ENCODE assay signal across 13 cellular contexts in the genomic region with DNA sequence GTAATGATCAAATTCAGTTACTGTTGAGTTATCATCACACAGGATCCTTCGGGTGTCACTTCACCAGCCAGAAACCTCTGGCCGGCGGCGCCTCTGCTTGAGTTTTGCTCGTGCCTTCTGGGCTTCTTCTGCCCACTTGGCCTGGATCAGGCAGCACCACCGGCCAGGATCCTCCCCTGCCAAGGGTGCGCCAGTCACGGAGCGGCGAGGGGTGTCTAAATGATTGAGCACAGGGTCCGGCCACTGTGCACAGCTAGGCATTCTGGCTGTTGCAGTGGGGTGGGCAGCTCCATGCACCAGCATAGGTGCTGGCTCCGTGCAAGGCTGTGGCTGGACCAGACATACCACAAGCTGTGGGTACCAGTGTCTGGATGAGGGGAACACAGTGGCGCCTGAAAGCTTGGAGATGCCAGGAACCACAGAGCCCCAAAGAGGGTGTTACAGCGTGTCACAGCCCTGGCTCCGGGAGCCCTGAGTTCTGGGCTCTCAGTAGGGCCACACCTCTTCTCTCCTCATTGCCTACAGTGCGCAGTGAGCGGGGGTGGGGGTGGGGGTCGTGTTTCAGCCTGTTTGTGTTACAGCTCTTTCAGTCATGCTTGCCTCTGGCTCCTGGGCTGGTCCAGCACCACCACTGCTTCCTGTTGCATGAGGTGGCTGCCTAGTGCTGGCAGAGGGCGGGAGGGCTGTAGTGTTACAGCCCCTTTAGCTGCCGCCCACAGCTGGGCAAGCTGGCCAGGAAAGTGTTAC.
DNase-seq lines count a peak whose midpoint lies in the region; ATAC-seq, FAIRE-seq and TF ChIP-seq lines count a peak whose summit lies in the region.
"Had no signal": no experiment of that assay in that cellular context is flagged by ENCODE, and none has a peak within 500 bp of the region (broad histone marks: within the 10 kb centered on the region; RNA-seq: fewer than 3 reads in every experiment).

No MANE protein-coding gene starts in this region.

- H3K9me1 ChIP-seq in endothelial cell of umbilical vein (replicated peaks; ENCODE audit: control insufficient read depth, extremely low read depth, insufficient read depth, low read length), result no peaks in the 10 kb centered on the region

- H3K4me1 Mint-ChIP-seq in activated CD8-positive, alpha-beta T cell treated with anti-CD3 and anti-CD28 coated beads for 36 hours (ENCODE audit: low read depth), result peaks cover 8% of the 10 kb centered on the region

- TF ChIP-seq CTCF in NB4 (IDR thresholded peaks at IDR 0.05; ENCODE audit: low read depth, low read length), result no peak
- no peak for TF ChIP-seq CTCF in endothelial cell of umbilical vein (IDR thresholded peaks at IDR 0.05; ENCODE audit: extremely low read depth in 1 of 2, insufficient read depth in 1 of 2, low read depth in 1 of 2, low read length in 2 of 2)
- no peak for TF ChIP-seq CTCF in mucosa of descending colon (IDR thresholded peaks at IDR 0.05)
- TF ChIP-seq CTCF in dorsolateral prefrontal cortex (IDR thresholded peaks at IDR 0.05 in 54 of 56, conservative IDR thresholded peaks at IDR 0.05 in 2 of 56; ENCODE audit: low read depth in 1 of 56, partially characterized antibody in 56 of 56), result no peak
- no peak for TF ChIP-seq CTCF in activated CD8-positive, alpha-beta T cell treated with anti-CD3 and anti-CD28 coated beads for 36 hours (IDR thresholded peaks at IDR 0.05)

- TF ChIP-seq POLR2A in NB4 (IDR thresholded peaks at IDR 0.05; ENCODE audit: extremely low read depth, insufficient read length) (no peak), endothelial cell of umbilical vein (IDR thresholded peaks at IDR 0.05; ENCODE audit: low read depth, low read length) (no peak)

- H3K4me3 Mint-ChIP-seq in activated CD8-positive, alpha-beta T cell treated with anti-CD3 and anti-CD28 coated beads for 36 hours, result no peak overlapping the region
- H3K4me3 Mint-ChIP-seq: activated T-cell treated with anti-CD3 and anti-CD28 coated beads, Interleukin-2, amount 50 U/mL, for 4 hours had no signal

- peaks cover 9% of the 10 kb centered on the region for H3K36me3 Mint-ChIP-seq in activated CD8-positive, alpha-beta T cell treated with anti-CD3 and anti-CD28 coated beads for 36 hours (ENCODE audit: low read depth)

- in situ Hi-C loops in ACHN (cut with HindIII; ENCODE audit: low pct_ligation_motif_present, low pct_unique_long_range_greater_than_20kb, low sequenced_read_pairs), result no loop called here

- peaks cover 7% of the 10 kb centered on the region for H3K9me3 Mint-ChIP-seq in activated CD8-positive, alpha-beta T cell treated with anti-CD3 and anti-CD28 coated beads for 36 hours

- no peak overlapping the region for H3K9ac ChIP-seq in endothelial cell of umbilical vein (replicated peaks; ENCODE audit: extremely low read depth, insufficient read depth, low read length)

- H4K20me1 ChIP-seq in endothelial cell of umbilical vein (replicated peaks; ENCODE audit: control insufficient read depth, extremely low read depth, insufficient read depth, low read length), result peaks cover 3% of the 10 kb centered on the region

- dilution Hi-C loops in endothelial cell of umbilical vein (cut with MboI; ENCODE audit: extremely low pct_ligation_motif_present, low sequenced_read_pairs), result no loop called here

- H3K27ac Mint-ChIP-seq in activated CD8-positive, alpha-beta T cell treated with anti-CD3 and anti-CD28 coated beads for 36 hours, result no peak overlapping the region

- H3K4me1 ChIP-seq in endothelial cell of umbilical vein (ENCODE audit: control insufficient read depth, extremely low read depth, insufficient read depth, low read length) (no peaks in the 10 kb centered on the region), mucosa of descending colon (ENCODE audit: low read depth) (peaks cover 23% of the 10 kb centered on the region)

- DNase-seq in ACHN (peak; percentile 34), NB4 (ENCODE audit: low read depth) (peak; percentile 37), endothelial cell of umbilical vein (ENCODE audit: low read depth, low spot score) (no peak), mucosa of descending colon (no peak), T-helper 9 cell (no peak), dorsolateral prefrontal cortex (no peak)
- no peak for DNase-seq in activated CD8-positive, alpha-beta T cell treated with anti-CD3 and anti-CD28 coated beads for 36 hours
- DNase-seq: activated T-cell treated with anti-CD3 and anti-CD28 coated beads, Interleukin-2, amount 50 U/mL, for 4 hours; GF-D8; kidney glomerular epithelial cell had no signal

- intact Hi-C loops in endothelial cell of umbilical vein (cut with micrococcal nuclease) (no loop called here), mucosa of descending colon (cut with DNase I, micrococcal nuclease) (no loop called here), dorsolateral prefrontal cortex (cut with DNase I) (no loop called here)
- intact Hi-C loops in activated CD8-positive, alpha-beta T cell treated with anti-CD3 and anti-CD28 coated beads for 36 hours (cut with micrococcal nuclease), result no loop called here

- peaks cover 86% of the 10 kb centered on the region for H3K79me2 ChIP-seq in endothelial cell of umbilical vein (ENCODE audit: control insufficient read depth, insufficient read depth, low read length)

- no peak for FAIRE-seq in endothelial cell of umbilical vein (lab: Jason Lieb, UNC)
- FAIRE-seq: pancreas had no signal

- H3K27ac ChIP-seq in endothelial cell of umbilical vein (ENCODE audit: insufficient read depth, low read depth, low read length) (no peak overlapping the region), dorsolateral prefrontal cortex (no peak overlapping the region)
- H3K27ac ChIP-seq: VCaP had no signal

- peaks cover 0 to 2% of the 10 kb centered on the region in 2 experiments for H3K36me3 ChIP-seq in endothelial cell of umbilical vein (ENCODE audit: control insufficient read depth in 2 of 2, extremely low read depth in 1 of 2, insufficient read depth in 2 of 2, low read length in 2 of 2)
- H3K36me3 ChIP-seq in mucosa of descending colon (ENCODE audit: low read depth), result no peaks in the 10 kb centered on the region
- H3K36me3 ChIP-seq: pancreas had no signal

- no peak overlapping the region for H3K4me3 ChIP-seq in NB4 (ENCODE audit: low read depth, low read length)
- no peak overlapping the region for H3K4me3 ChIP-seq in endothelial cell of umbilical vein (replicated peaks in 1 of 3; ENCODE audit: insufficient read depth in 1 of 3, low read depth in 1 of 3, low read length in 3 of 3)
- H3K4me3 ChIP-seq in mucosa of descending colon, result no peak overlapping the region
- no peak overlapping the region for H3K4me3 ChIP-seq in dorsolateral prefrontal cortex
- H3K4me3 ChIP-seq: pancreas had no signal

- H3K27me3 ChIP-seq in endothelial cell of umbilical vein (ENCODE audit: control insufficient read depth in 2 of 2, insufficient read depth in 2 of 2, low read length in 2 of 2), result no peaks in the 10 kb centered on the region
- peaks cover 0 to 37% (median 0%) of the 10 kb centered on the region in 45 donors for H3K27me3 ChIP-seq in dorsolateral prefrontal cortex
- H3K27me3 ChIP-seq: pancreas had no signal

- ATAC-seq in mucosa of descending colon (peak; percentile 15), GM19395 (IDR thresholded peaks at IDR 0.05; ENCODE audit: unreplicated experiment) (no peak)
- no peak for ATAC-seq in activated CD8-positive, alpha-beta T cell treated with anti-CD3 and anti-CD28 coated beads for 36 hours
- ATAC-seq: activated T-cell treated with anti-CD3 and anti-CD28 coated beads, Interleukin-2, amount 50 U/mL, for 4 hours had no signal

- H3K4me2 ChIP-seq in endothelial cell of umbilical vein (ENCODE audit: insufficient read depth, low read length), result no peak overlapping the region

- H2AFZ ChIP-seq in endothelial cell of umbilical vein (ENCODE audit: low read depth, low read length), result no peak overlapping the region

- no peaks in the 10 kb centered on the region for H3K27me3 Mint-ChIP-seq in activated CD8-positive, alpha-beta T cell treated with anti-CD3 and anti-CD28 coated beads for 36 hours

- POLR2A ChIA-PET in endothelial cell of umbilical vein (lab: Charles Lee), result no interaction called here
- POLR2A ChIA-PET in activated CD8-positive, alpha-beta T cell treated with anti-CD3 and anti-CD28 coated beads for 36 hours (lab: Charles Lee), result no interaction called here

- H3K9me3 ChIP-seq in endothelial cell of umbilical vein (replicated peaks; ENCODE audit: control insufficient read depth, insufficient read depth, low read length), result no peaks in the 10 kb centered on the region
- no peaks in the 10 kb centered on the region for H3K9me3 ChIP-seq in mucosa of descending colon
- H3K9me3 ChIP-seq: pancreas had no signal

- no TSS peak for BruUV-seq in endothelial cell of umbilical vein (replicated peaks; lab: Mats Ljungman, UMichigan)

- CTCF ChIA-PET in endothelial cell of umbilical vein (lab: Charles Lee), result interaction anchor here (1.0 to 1.2 kb wide), 3 partner anchors 9 to 13 kb away, joined by 3 read pairs; no protein-coding TSS in a partner anchor
- CTCF ChIA-PET in activated CD8-positive, alpha-beta T cell treated with anti-CD3 and anti-CD28 coated beads for 36 hours (lab: Charles Lee), result no interaction called here

TF ChIP-seq in endothelial cell of umbilical vein, 7 proteins besides CTCF, POLR2A, EP300 and RAD21:
- TF ChIP-seq MYC (IDR thresholded peaks at IDR 0.05; ENCODE audit: low read depth, low read length) (no peak), POLR2AphosphoS5 (IDR thresholded peaks at IDR 0.05; ENCODE audit: insufficient read depth, low read depth, low read length) (peak; percentile 24)

Comparison
In these comparisons a context has a peak if more than half of its experiments do, and no peak if none do; other contexts are left out.
1. DNase-seq: peak in ACHN (single experiment) and NB4 (single experiment); none in endothelial cell of umbilical vein (single experiment), mucosa of descending colon (0 of 3), T-helper 9 cell (single experiment), dorsolateral prefrontal cortex (0 of 10) and activated CD8-positive, alpha-beta T cell treated with anti-CD3 and anti-CD28 coated beads for 36 hours (single experiment).